12 cellular contexts compared by ENCODE assay signal in the genomic region with DNA sequence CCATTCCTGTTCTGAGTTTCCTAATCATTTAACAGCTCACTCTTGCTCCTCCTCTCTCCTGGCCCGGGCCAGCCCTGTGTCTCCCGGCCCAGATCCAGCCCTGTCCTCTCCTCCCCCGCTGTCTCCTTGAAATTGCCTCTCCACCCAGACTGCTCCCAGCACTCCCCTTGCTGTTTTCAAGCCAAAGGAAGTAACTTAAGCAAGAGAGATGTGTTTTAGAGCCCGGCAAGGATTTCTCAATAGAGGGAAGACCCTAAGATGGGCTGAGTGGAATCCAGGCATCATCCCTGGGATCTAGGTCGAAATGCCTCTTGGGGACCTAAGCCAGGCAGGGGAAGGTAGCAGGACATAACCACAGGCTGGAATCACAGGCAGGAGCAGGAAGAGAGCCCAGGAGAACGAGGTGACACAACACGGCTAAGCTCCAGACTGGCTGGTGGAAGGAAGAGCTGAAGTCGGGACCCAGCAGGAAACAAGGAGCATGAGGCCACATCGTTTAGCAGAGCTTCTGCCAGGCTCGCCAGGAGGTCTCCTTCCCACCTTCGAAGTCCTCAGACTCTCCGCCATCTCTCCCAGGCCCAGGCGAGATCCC. TPM values are rescaled to one million over a fixed set of nuclear protein-coding genes. Genes with fewer than 3 reads are reported as not detected.
DNase-seq lines count a peak whose midpoint lies in the region; ATAC-seq lines count a peak whose summit lies in the region.
"Had no signal": no experiment of that assay in that cellular context is flagged by ENCODE, and none has a peak within 500 bp of the region (broad histone marks: within the 10 kb centered on the region; RNA-seq: fewer than 3 reads in every experiment).

No MANE protein-coding gene starts in this region.

- peak overlapping the region; percentile 2 for H2BK15ac ChIP-seq in mesenchymal stem cell (ENCODE audit: low read depth, poor library complexity, severe bottlenecking)

- H3K27ac ChIP-seq in esophagus (ENCODE audit: low read depth in 2 of 2, low read length in 1 of 2) (peak overlapping the region; percentile 84 to 88), mesenchymal stem cell (ENCODE audit: low read length, poor library complexity, severe bottlenecking) (peak overlapping the region; percentile 0), temporal lobe (ENCODE audit: low read depth, low read length) (peak overlapping the region; percentile 23)

- WGBS in esophagus, 2 donors, result 53 to 58% methylated on average over 13 of the region's 13 CpGs
- WGBS in mesenchymal stem cell, result 45% methylated on average over 10 of the region's 13 CpGs

- peak; percentile 73 for DNase-seq in NCI-H226
- DNase-seq in mesenchymal stem cell, result peak; percentile 82
- DNase-seq in stimulated activated naive CD8-positive, alpha-beta T cell treated with anti-CD3 and anti-CD28 coated beads, Interleukin-15, Interleukin-2, amounts not matched to agents 100 U/mL and 50 U/mL, for 24 hours, result no peak
- DNase-seq in NCI-H2081 (lab: John Stamatoyannopoulos, UW), result no peak
- DNase-seq in GOT3 (lab: John Stamatoyannopoulos, UW), result no peak
- no peak for DNase-seq in activated gamma-delta T cell (lab: John Stamatoyannopoulos, UW)
- DNase-seq: activated CD4-positive, CD25-positive, alpha-beta regulatory T cell; GF-D8; islet precursor cell; NCI-H69 had no signal

- no peak overlapping the region for H3K23ac ChIP-seq in mesenchymal stem cell (ENCODE audit: low read length in 2 of 2)

- peak overlapping the region; percentile 37 for H2BK120ac ChIP-seq in mesenchymal stem cell (ENCODE audit: low read depth, low read length)

- H3K14ac ChIP-seq in mesenchymal stem cell (ENCODE audit: low read length in 2 of 2), result peak overlapping the region in 1 of 2 experiments; percentile 89

- H3K18ac ChIP-seq in mesenchymal stem cell (ENCODE audit: low read depth in 1 of 2, low read length in 2 of 2), result peak overlapping the region; percentile 58 to 96

- H4K8ac ChIP-seq in mesenchymal stem cell (ENCODE audit: low read length), result peak overlapping the region; percentile 32

- ATAC-seq in stimulated activated naive CD8-positive, alpha-beta T cell treated with anti-CD3 and anti-CD28 coated beads, Interleukin-15, Interleukin-2, amounts not matched to agents 100 U/mL and 50 U/mL, for 24 hours, result no peak

- H3K9me3 ChIP-seq in esophagus (ENCODE audit: control insufficient read depth in 2 of 2, insufficient read depth in 1 of 2, low read depth in 1 of 2, low read length in 1 of 2) (no peaks in the 10 kb centered on the region), mesenchymal stem cell (ENCODE audit: control insufficient read depth, low read length) (no peaks in the 10 kb centered on the region)

- H2BK12ac ChIP-seq in mesenchymal stem cell (ENCODE audit: low read length in 2 of 2), result peak overlapping the region; percentile 0 to 8

- peaks cover 38% of the 10 kb centered on the region for H3K79me1 ChIP-seq in mesenchymal stem cell (replicated peaks; ENCODE audit: low read length, poor library complexity, severe bottlenecking)

- no peak overlapping the region for H2BK5ac ChIP-seq in mesenchymal stem cell (ENCODE audit: low read depth, low read length, poor library complexity, severe bottlenecking)

- H3K36me3 ChIP-seq in esophagus (ENCODE audit: control insufficient read depth in 2 of 2, insufficient read depth in 2 of 2, low read length in 1 of 2), result peaks cover 0 to 31% of the 10 kb centered on the region in 2 donors
- peaks cover 61 to 78% of the 10 kb centered on the region in 2 experiments for H3K36me3 ChIP-seq in mesenchymal stem cell (ENCODE audit: control insufficient read depth in 1 of 2, insufficient read depth in 2 of 2, low read depth in 1 of 2, low read length in 2 of 2)

- peak overlapping the region; percentile 83 for H3K9ac ChIP-seq in mesenchymal stem cell (ENCODE audit: low read length)

- no peak overlapping the region for H3K4me2 ChIP-seq in mesenchymal stem cell (ENCODE audit: low read length, poor library complexity, severe bottlenecking)

- no peak overlapping the region for H2AK5ac ChIP-seq in mesenchymal stem cell (ENCODE audit: low read length, severe bottlenecking)

- H3K27me3 ChIP-seq in esophagus (ENCODE audit: control insufficient read depth in 1 of 2, insufficient read depth in 2 of 2, low read length in 2 of 2) (no peaks in the 10 kb centered on the region), mesenchymal stem cell (ENCODE audit: control insufficient read depth in 1 of 2, insufficient read depth in 1 of 2, low read length in 2 of 2) (no peaks in the 10 kb centered on the region)

- H3K4me3 ChIP-seq in esophagus (ENCODE audit: low read depth in 1 of 2, low read length in 2 of 2) (no peak overlapping the region), mesenchymal stem cell (ENCODE audit: insufficient read depth in 1 of 2, low read depth in 1 of 2, low read length in 2 of 2) (peak overlapping the region in 1 of 2 experiments; percentile 46)

- H3K4ac ChIP-seq in mesenchymal stem cell (ENCODE audit: low read depth in 1 of 2, low read length in 2 of 2), result peak overlapping the region; percentile 61 to 64

- H3K4me1 ChIP-seq in esophagus (ENCODE audit: control insufficient read depth in 2 of 2, insufficient read depth in 2 of 2, low read length in 1 of 2) (peaks cover 5 to 21% of the 10 kb centered on the region in 2 donors), mesenchymal stem cell (ENCODE audit: control insufficient read depth, insufficient read depth, low read depth, low read length) (peaks cover 65% of the 10 kb centered on the region)

- peak overlapping the region; percentile 84 for H4K91ac ChIP-seq in mesenchymal stem cell (ENCODE audit: low read length)

- no peak overlapping the region for H2AFZ ChIP-seq in mesenchymal stem cell (ENCODE audit: low read depth, low read length)

RNA-seq across cellular contexts. Expression of a gene that starts 2.0 kb away (rescaled TPM):
- polyA plus RNA-seq in esophagus, result not detected
- polyA plus RNA-seq in mesenchymal stem cell (2013, experiment 1 of 2), result not detected
- not detected for polyA plus RNA-seq in mesenchymal stem cell (2013, experiment 2 of 2)
- not detected for total RNA-seq in temporal lobe

RNA-seq across cellular contexts. Expression of a gene that starts 21.1 kb away (rescaled TPM):
- polyA plus RNA-seq in esophagus, result 10 to 100 TPM; 29.6 to 47.6 TPM
- polyA plus RNA-seq in mesenchymal stem cell (2013, experiment 1 of 2), result 68.9 TPM
- polyA plus RNA-seq in mesenchymal stem cell (2013, experiment 2 of 2), result 57.9 TPM
- 116 TPM for total RNA-seq in temporal lobe

RNA-seq across cellular contexts. Expression of a gene that starts 38.2 kb away (rescaled TPM):
- 100 to 1,000 TPM; 101 to 145 TPM for polyA plus RNA-seq in esophagus
- polyA plus RNA-seq in mesenchymal stem cell (2013, experiment 1 of 2), result 87.5 TPM
- polyA plus RNA-seq in mesenchymal stem cell (2013, experiment 2 of 2), result 89.4 TPM
- total RNA-seq in temporal lobe, result 4.9 TPM

Comparison
In these comparisons a context has a peak if more than half of its experiments do, and no peak if none do; other contexts are left out.
1. DNase-seq: peak in NCI-H226 (single experiment) and mesenchymal stem cell (single experiment); none in stimulated activated naive CD8-positive, alpha-beta T cell treated with anti-CD3 and anti-CD28 coated beads, Interleukin-15, Interleukin-2, amounts not matched to agents 100 U/mL and 50 U/mL, for 24 hours (single experiment), NCI-H2081 (0 of 2), GOT3 (single experiment) and activated gamma-delta T cell (single experiment).
2. H3K27ac ChIP-seq: peak in every context shown above with its lines; median percentile 86 in esophagus; 23 in temporal lobe; 0 in mesenchymal stem cell.